ENCODE assay signal across 19 cellular contexts in genomic region chr3:164450276-164450905, GRCh38.
DNase-seq lines count a peak whose midpoint lies in the region; ATAC-seq and TF ChIP-seq lines count a peak whose summit lies in the region.
"Had no signal": no experiment of that assay in that cellular context is flagged by ENCODE, and none has a peak within 500 bp of the region (broad histone marks: within the 10 kb centered on the region; RNA-seq: fewer than 3 reads in every experiment).

No MANE protein-coding gene starts in this region.

- CTCF ChIA-PET in activated naive CD4-positive, alpha-beta T cell treated with anti-CD3 and anti-CD28 coated beads, Interleukin-2, amount 10 ng/mL, durations not matched to agents 7 days and 5 days (lab: Charles Lee): no interaction called here

- H3K4me1 Mint-ChIP-seq in activated naive CD4-positive, alpha-beta T cell treated with anti-CD3 and anti-CD28 coated beads, Interleukin-2, amount 10 ng/mL, durations not matched to agents 7 days and 5 days: no peaks in the 10 kb centered on the region
- H3K4me1 Mint-ChIP-seq: T-helper 17 cell had no signal

- H3K4me1 ChIP-seq in esophagus muscularis mucosa: peaks cover 0 to 16% (median 4%) of the 10 kb centered on the region in 4 donors
- H3K4me1 ChIP-seq in uterus: peaks cover 0 to 5% of the 10 kb centered on the region in 2 donors
- H3K4me1 ChIP-seq: Caco-2 had no signal

- WGBS in esophagus muscularis mucosa: 62% methylated on average over 4 of the region's 4 CpGs

- no peak for TF ChIP-seq EP300 in esophagus muscularis mucosa (IDR thresholded peaks at IDR 0.05)

- no peaks in the 10 kb centered on the region for H3K27me3 Mint-ChIP-seq in activated naive CD4-positive, alpha-beta T cell treated with anti-CD3 and anti-CD28 coated beads, Interleukin-2, amount 10 ng/mL, durations not matched to agents 7 days and 5 days
- H3K27me3 Mint-ChIP-seq: T-helper 17 cell had no signal

- H3K27ac ChIP-seq in esophagus muscularis mucosa (replicated peaks in 1 of 4) (peak overlapping the region; percentile 52 to 64 (median 54)), uterus (peak overlapping the region; percentile 70 to 79)

- H3K36me3 Mint-ChIP-seq in activated naive CD4-positive, alpha-beta T cell treated with anti-CD3 and anti-CD28 coated beads, Interleukin-2, amount 10 ng/mL, durations not matched to agents 7 days and 5 days: no peaks in the 10 kb centered on the region

- H3K4me3 Mint-ChIP-seq in activated naive CD4-positive, alpha-beta T cell treated with anti-CD3 and anti-CD28 coated beads, Interleukin-2, amount 10 ng/mL, durations not matched to agents 7 days and 5 days: no peak overlapping the region
- H3K4me3 Mint-ChIP-seq: activated CD8-positive, alpha-beta T cell treated with anti-CD3 and anti-CD28 coated beads, Interleukin-2, amount 10 ng/mL, durations not matched to agents 7 days and 5 days; T-helper 17 cell had no signal

- H3K4me3 ChIP-seq in esophagus muscularis mucosa (peak overlapping the region in 1 of 4 donors; percentile 38), uterus (peak overlapping the region in 1 of 2 donors; percentile 7)

- H3K36me3 ChIP-seq in esophagus muscularis mucosa (no peaks in the 10 kb centered on the region), uterus (no peaks in the 10 kb centered on the region)

- TF ChIP-seq CTCF in esophagus muscularis mucosa (IDR thresholded peaks at IDR 0.05): no peak
- TF ChIP-seq CTCF in uterus (IDR thresholded peaks at IDR 0.05): no peak

- DNase-seq in M059J (ENCODE audit: low read depth): peak; percentile 3
- DNase-seq in esophagus muscularis mucosa (ENCODE audit: extremely low spot score): no peak
- no peak for DNase-seq in left lobe of liver (ENCODE audit: low spot score)
- peak in 1 of 2 donors; percentile 24 for DNase-seq in uterus
- DNase-seq in activated naive CD4-positive, alpha-beta T cell treated with anti-CD3 and anti-CD28 coated beads, Interleukin-2, amount 10 ng/mL, durations not matched to agents 7 days and 5 days: no peak
- no peak for DNase-seq in mesenteric fat pad (ENCODE audit: low spot score)
- DNase-seq: activated CD8-positive, alpha-beta T cell treated with anti-CD3 and anti-CD28 coated beads, Interleukin-2, amount 10 ng/mL, durations not matched to agents 7 days and 5 days; activated T-cell treated with anti-CD3 and anti-CD28 coated beads, Interleukin-2, amount 50 U/mL, for 48 hours; Caco-2; KG1; left colon; NCI-H1092 treated with DMSO at 0.1 percent for 48 hours; NCI-H526 treated with DMSO at 0.1 percent for 48 hours; OCI-M1; retina; stimulated activated naive CD8-positive, alpha-beta T cell treated with anti-CD3 and anti-CD28 coated beads, Interleukin-15, Interleukin-2, amounts not matched to agents 100 U/mL and 50 U/mL, for 24 hours; T-helper 17 cell had no signal

- H3K27me3 ChIP-seq in esophagus muscularis mucosa (no peaks in the 10 kb centered on the region), uterus (no peaks in the 10 kb centered on the region)

- TF ChIP-seq POLR2A in esophagus muscularis mucosa (IDR thresholded peaks at IDR 0.05; ENCODE audit: low read depth): no peak
- TF ChIP-seq POLR2A in uterus (IDR thresholded peaks at IDR 0.05): no peak

- H3K9me3 ChIP-seq in esophagus muscularis mucosa (no peaks in the 10 kb centered on the region), uterus (no peaks in the 10 kb centered on the region)
- H3K9me3 ChIP-seq: Caco-2 had no signal

- intact Hi-C loops in esophagus muscularis mucosa (cut with DNase I): no loop called here
- intact Hi-C loops in uterus (cut with DNase I; ENCODE audit: low total_unique reads): no loop called here

- H3K27ac Mint-ChIP-seq in activated naive CD4-positive, alpha-beta T cell treated with anti-CD3 and anti-CD28 coated beads, Interleukin-2, amount 10 ng/mL, durations not matched to agents 7 days and 5 days: no peak overlapping the region
- H3K27ac Mint-ChIP-seq: activated CD8-positive, alpha-beta T cell treated with anti-CD3 and anti-CD28 coated beads, Interleukin-2, amount 10 ng/mL, durations not matched to agents 7 days and 5 days; activated naive CD4-positive, alpha-beta T cell treated with anti-CD3 and anti-CD28 coated beads, Interleukin-2, amount 50 U/mL, for 72 hours; T-helper 17 cell had no signal

- ATAC-seq in left lobe of liver: peak; percentile 34
- ATAC-seq in HG03280 (IDR thresholded peaks at IDR 0.05; ENCODE audit: unreplicated experiment): no peak
- ATAC-seq: activated CD8-positive, alpha-beta T cell treated with anti-CD3 and anti-CD28 coated beads, Interleukin-2, amount 10 ng/mL, durations not matched to agents 7 days and 5 days; activated naive CD4-positive, alpha-beta T cell treated with anti-CD3 and anti-CD28 coated beads, Interleukin-2, amount 50 U/mL, for 72 hours; left colon; stimulated activated naive CD8-positive, alpha-beta T cell treated with anti-CD3 and anti-CD28 coated beads, Interleukin-15, Interleukin-2, amounts not matched to agents 100 U/mL and 50 U/mL, for 24 hours; T-helper 17 cell had no signal

- peaks cover 24% of the 10 kb centered on the region for H3K9me3 Mint-ChIP-seq in activated naive CD4-positive, alpha-beta T cell treated with anti-CD3 and anti-CD28 coated beads, Interleukin-2, amount 10 ng/mL, durations not matched to agents 7 days and 5 days
